Comparison of ENCODE assay signal across 8 cellular contexts in the genomic region with DNA sequence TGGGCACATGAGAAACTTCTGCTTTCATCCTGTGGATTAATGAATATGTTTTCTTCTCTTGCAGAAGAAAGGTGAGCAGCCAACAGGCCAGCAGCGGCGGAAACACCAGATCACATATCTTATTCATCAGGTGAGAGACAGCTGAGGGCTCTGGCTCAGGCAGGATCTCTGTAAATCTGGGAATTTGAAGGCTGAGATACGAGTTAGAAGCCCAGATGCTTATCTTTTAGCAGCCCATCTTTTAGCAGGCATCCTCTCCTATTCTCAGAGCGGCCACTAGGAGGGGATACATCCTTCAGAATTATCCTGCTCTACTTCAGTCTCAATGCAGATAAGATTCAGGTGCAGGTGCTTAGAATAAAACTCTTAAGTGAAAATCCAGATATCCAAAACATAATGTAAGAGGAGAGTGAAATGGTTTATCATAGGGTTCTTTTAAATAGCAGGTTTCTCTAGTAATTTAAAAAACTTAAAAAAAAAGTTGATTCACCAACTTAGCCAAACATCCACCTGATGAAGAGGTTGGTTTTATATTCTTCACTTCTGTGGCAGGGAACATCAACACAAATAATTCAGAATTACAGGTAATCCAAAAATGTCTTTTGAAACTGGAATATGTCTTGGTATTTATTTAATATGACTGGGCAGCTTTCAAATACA. TPM values are rescaled to one million over a fixed set of nuclear protein-coding genes. Genes with fewer than 3 reads are reported as not detected.
DNase-seq lines count a peak whose midpoint lies in the region; ATAC-seq and TF ChIP-seq lines count a peak whose summit lies in the region.

No MANE protein-coding gene starts in this region.

- peak; percentile 83 for TF ChIP-seq CTCF in OCI-LY1 (IDR thresholded peaks at IDR 0.05; ENCODE audit: low read length)
- TF ChIP-seq CTCF in foreskin keratinocyte (conservative IDR thresholded peaks at IDR 0.05) = peak; percentile 92
- peak in 3 of 4 experiments; percentile 29 to 65 (median 57) for TF ChIP-seq CTCF in sigmoid colon (IDR thresholded peaks at IDR 0.05)

- no peaks in the 10 kb centered on the region for H3K27me3 ChIP-seq in OCI-LY1 (ENCODE audit: insufficient read depth, low read length)
- no peaks in the 10 kb centered on the region for H3K27me3 ChIP-seq in foreskin keratinocyte
- H3K27me3 ChIP-seq in sigmoid colon = no peaks in the 10 kb centered on the region

- no peak overlapping the region for H3K27ac ChIP-seq in OCI-LY1 (ENCODE audit: low read depth, low read length, poor library complexity, severe bottlenecking)
- no peak overlapping the region for H3K27ac ChIP-seq in foreskin keratinocyte
- no peak overlapping the region for H3K27ac ChIP-seq in sigmoid colon

- peaks cover 97% of the 10 kb centered on the region for H3K36me3 ChIP-seq in OCI-LY1 (ENCODE audit: insufficient read depth, low read length)
- H3K36me3 ChIP-seq in sigmoid colon = peaks cover 33 to 100% (median 68%) of the 10 kb centered on the region in 4 donors

- H3K9me3 ChIP-seq in OCI-LY1 (ENCODE audit: low read length) (no peaks in the 10 kb centered on the region), sigmoid colon (no peaks in the 10 kb centered on the region)

- H3K4me1 ChIP-seq in OCI-LY1 (ENCODE audit: insufficient read depth, low read length, severe bottlenecking) = peaks cover 8% of the 10 kb centered on the region
- no peaks in the 10 kb centered on the region for H3K4me1 ChIP-seq in foreskin keratinocyte
- peaks cover 0 to 4% (median 0%) of the 10 kb centered on the region in 4 donors for H3K4me1 ChIP-seq in sigmoid colon

- H3K4me3 ChIP-seq in OCI-LY1 (ENCODE audit: low read depth, low read length, poor library complexity, severe bottlenecking) = no peak overlapping the region
- no peak overlapping the region for H3K4me3 ChIP-seq in sigmoid colon

- no peak overlapping the region for H3K4me2 ChIP-seq in OCI-LY1 (ENCODE audit: low read length)

- H3K9me2 ChIP-seq in OCI-LY1 (ENCODE audit: low read depth, low read length) = no peaks in the 10 kb centered on the region

- no peaks in the 10 kb centered on the region for H3F3A ChIP-seq in OCI-LY1 (ENCODE audit: insufficient read depth, low read length)

- 48 to 52% methylated on average over 4 of the region's 4 CpGs for WGBS in sigmoid colon, 2 donors

- TF ChIP-seq EP300 in sigmoid colon (IDR thresholded peaks at IDR 0.05) = no peak

- ATAC-seq in foreskin keratinocyte (peak; percentile 65), HG03039 (IDR thresholded peaks at IDR 0.05; ENCODE audit: unreplicated experiment) (no peak), GM19023 (IDR thresholded peaks at IDR 0.05; ENCODE audit: unreplicated experiment) (no peak)

- no peak for TF ChIP-seq POLR2A in sigmoid colon (IDR thresholded peaks at IDR 0.05)

- H4K20me1 ChIP-seq in OCI-LY1 (ENCODE audit: insufficient read depth, low read length) = no peaks in the 10 kb centered on the region

- no peak overlapping the region for H2AFZ ChIP-seq in OCI-LY1 (ENCODE audit: low read length)

- intact Hi-C loops in sigmoid colon (cut with DNase I) = no loop called here

- H3K9ac ChIP-seq in OCI-LY1 (ENCODE audit: low read length) = no peak overlapping the region

- DNase-seq in DMS79 (lab: John Stamatoyannopoulos, UW) (peak; percentile 32), HT-29 (ENCODE audit: low spot score) (peak; percentile 84), foreskin keratinocyte (peak in 1 of 2 donors; percentile 53), sigmoid colon (no peak)
- peak; percentile 79 for DNase-seq in activated effector memory CD4-positive, alpha-beta T cell treated with anti-CD3 and anti-CD28 coated beads, Interleukin-2, amount 50 U/mL, for 16 hours

- no peaks in the 10 kb centered on the region for H3K79me2 ChIP-seq in OCI-LY1 (ENCODE audit: insufficient read depth, low read length)

RNA-seq across cellular contexts. Expression of a gene that starts 19.3 kb away (rescaled TPM):
- total RNA-seq in HT-29 (2014; rRNA removed; shearing (Covaris generic)) = 5.4 and 11.3 TPM in 2 replicates
- total RNA-seq in foreskin keratinocyte (8.4 and 12.1 TPM in 2 replicates), sigmoid colon (1 to 10 TPM; 1.5 to 8.2 (median 4.3) TPM)
- polyA plus RNA-seq in foreskin keratinocyte (13.7 and 17.3 TPM in 2 replicates), sigmoid colon (1 to 10 TPM in 2 of 3 donors, under 1 TPM in 1; 0.69 to 7.9 (median 1.2) TPM)

RNA-seq across cellular contexts. Expression of a gene that starts 30.0 kb away (rescaled TPM):
- 61.1 and 61.2 TPM in 2 replicates for total RNA-seq in HT-29 (2014; rRNA removed; shearing (Covaris generic))
- total RNA-seq in foreskin keratinocyte (37.7 and 43.3 TPM in 2 replicates), sigmoid colon (10 to 100 TPM; 27.5 to 34.1 (median 32.4) TPM)
- polyA plus RNA-seq in foreskin keratinocyte (54.1 and 62.2 TPM in 2 replicates), sigmoid colon (10 to 100 TPM; 42.0 to 49.7 (median 48.3) TPM)

RNA-seq across cellular contexts. Expression of a gene that starts 45.9 kb away (rescaled TPM):
- 490 and 566 TPM in 2 replicates for total RNA-seq in HT-29 (2014; rRNA removed; shearing (Covaris generic))
- 430 and 481 TPM in 2 replicates for total RNA-seq in foreskin keratinocyte
- 386 and 479 TPM in 2 replicates for polyA plus RNA-seq in foreskin keratinocyte
- total RNA-seq in sigmoid colon = 100 to 1,000 TPM; 108 to 128 (median 116) TPM
- polyA plus RNA-seq in sigmoid colon = 100 to 1,000 TPM; 156 to 297 (median 202) TPM

RNA-seq across cellular contexts. Expression of a gene that starts 56.5 kb away (rescaled TPM):
- total RNA-seq in HT-29 (2014; rRNA removed; shearing (Covaris generic)) = 111 and 115 TPM in 2 replicates
- total RNA-seq in foreskin keratinocyte = 117 and 145 TPM in 2 replicates
- polyA plus RNA-seq in foreskin keratinocyte = 173 and 199 TPM in 2 replicates
- total RNA-seq in sigmoid colon = 10 to 100 TPM; 53.0 to 68.5 (median 59.7) TPM
- 10 to 100 TPM; 72.7 to 81.1 (median 81.0) TPM for polyA plus RNA-seq in sigmoid colon
